ENCODE assay signal across 8 cellular contexts in the genomic region with DNA sequence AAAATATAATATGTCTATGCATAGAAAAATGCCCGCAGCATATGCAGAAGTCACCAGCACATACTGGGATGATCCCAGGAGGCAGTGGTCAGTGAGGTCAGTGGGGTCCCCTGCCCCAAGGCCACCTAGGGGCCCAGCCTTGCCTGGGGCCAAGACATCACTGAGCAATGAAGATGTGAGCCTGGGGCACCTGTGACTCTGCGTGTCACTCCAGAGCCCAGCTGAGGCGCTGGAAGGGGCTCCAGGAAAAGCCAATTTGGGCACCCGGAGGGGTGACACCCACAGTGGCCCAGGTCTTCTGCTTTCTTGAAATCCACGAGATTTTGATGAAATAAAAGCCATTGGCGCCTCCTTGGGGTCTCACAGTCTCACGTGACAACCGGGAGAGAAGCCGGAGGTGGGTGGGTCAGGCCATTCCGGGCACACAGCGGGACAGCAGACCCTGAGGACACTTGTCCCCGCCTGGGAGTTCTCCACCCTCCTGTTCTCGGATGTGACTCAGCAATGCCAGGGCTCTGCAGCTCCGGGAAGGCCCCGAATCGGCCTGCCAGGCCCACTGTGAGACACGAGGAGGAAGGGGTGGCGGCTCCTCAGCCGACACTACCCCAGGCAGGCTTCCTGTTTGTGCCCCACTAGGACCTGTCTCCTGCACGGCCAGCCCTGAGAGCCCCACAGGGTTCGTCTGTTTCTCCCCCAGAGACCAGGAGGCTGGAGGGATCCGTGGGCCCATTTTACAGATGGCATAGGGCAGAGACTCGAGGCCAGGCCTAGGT. TPM values are rescaled to one million over a fixed set of nuclear protein-coding genes. Genes with fewer than 3 reads are reported as not detected.
A peak's percentile ranks its signal among the peaks of the same experiment; 100 is the strongest.
DNase-seq lines count a peak whose midpoint lies in the region; ATAC-seq and TF ChIP-seq lines count a peak whose summit lies in the region.

No MANE protein-coding gene starts in this region.

- peak overlapping the region in 6 of 7 donors; percentile 6 to 72 (median 58) for H3K27ac Mint-ChIP-seq in CD4-positive, alpha-beta memory T cell
- H3K27ac Mint-ChIP-seq in activated B cell treated with CpG ODN at 0.5 μM for 24 hours, result peak overlapping the region; percentile 93
- no peak overlapping the region for H3K27ac Mint-ChIP-seq in endothelial cell (ENCODE audit: unreplicated experiment)

- CTCF ChIA-PET in CD4-positive, alpha-beta memory T cell (lab: Charles Lee; ENCODE audit: partially characterized antibody), result interaction anchor here (0.8 to 2.5 kb wide), 5 partner anchors 10 to 115 kb away, joined by 3 to 10 read pairs (median 5); no protein-coding TSS in a partner anchor
- CTCF ChIA-PET in activated B cell treated with CpG ODN at 0.5 μM for 24 hours (lab: Charles Lee), result interaction anchor here (0.7 to 3.2 kb wide), 19 partner anchors 11 to 208 kb away, joined by 3 to 42 read pairs (median 7); partner anchors contain the start of gene SLCO4A1

- H3K9me3 Mint-ChIP-seq in CD4-positive, alpha-beta memory T cell, result no peaks in the 10 kb centered on the region
- H3K9me3 Mint-ChIP-seq in activated B cell treated with CpG ODN at 0.5 μM for 24 hours (no peaks in the 10 kb centered on the region), endothelial cell (ENCODE audit: unreplicated experiment) (no peaks in the 10 kb centered on the region)

- H3K27ac ChIP-seq in CD4-positive, alpha-beta memory T cell (ENCODE audit: low read depth, low read length), result no peak overlapping the region

- H3K4me3 Mint-ChIP-seq in CD4-positive, alpha-beta memory T cell, result peak overlapping the region in 2 of 8 donors; percentile 26 to 39
- H3K4me3 Mint-ChIP-seq in activated B cell treated with CpG ODN at 0.5 μM for 24 hours (peak overlapping the region; percentile 73), endothelial cell (ENCODE audit: unreplicated experiment) (no peak overlapping the region)

- H3K36me3 Mint-ChIP-seq in CD4-positive, alpha-beta memory T cell, result no peaks in the 10 kb centered on the region
- H3K36me3 Mint-ChIP-seq in activated B cell treated with CpG ODN at 0.5 μM for 24 hours (ENCODE audit: low read depth) (no peaks in the 10 kb centered on the region), endothelial cell (ENCODE audit: low read depth, unreplicated experiment) (no peaks in the 10 kb centered on the region)

- peak in 3 of 5 donors; percentile 4 to 65 (median 24) for DNase-seq in CD4-positive, alpha-beta memory T cell
- DNase-seq in activated B cell treated with CpG ODN at 0.5 μM for 24 hours, result peak; percentile 54
- peak; percentile 34 to 49 for DNase-seq in erythroblast (lab: John Stamatoyannopoulos, UW)
- DNase-seq in stimulated activated CD4-positive, alpha-beta T cell treated with anti-CD3 and anti-CD28 coated beads, Interleukin-2, amount 100 ng/mL, for 4 hours (ENCODE audit: low read depth), result peak; percentile 49
- DNase-seq in kidney glomerular epithelial cell (lab: John Stamatoyannopoulos, UW), result no peak
- no peak for DNase-seq in endothelial cell (ENCODE audit: low spot score)

- no peak overlapping the region for H3K4me3 ChIP-seq in CD4-positive, alpha-beta memory T cell (ENCODE audit: low read length in 2 of 2)

- H3K27me3 Mint-ChIP-seq in CD4-positive, alpha-beta memory T cell, result no peaks in the 10 kb centered on the region
- no peaks in the 10 kb centered on the region for H3K27me3 Mint-ChIP-seq in activated B cell treated with CpG ODN at 0.5 μM for 24 hours
- H3K27me3 Mint-ChIP-seq in endothelial cell (ENCODE audit: unreplicated experiment), result peaks cover 6% of the 10 kb centered on the region

- intact Hi-C loops in CD4-positive, alpha-beta memory T cell (cut with micrococcal nuclease), result loop anchor here (2.0 kb wide), 1 partner anchor 317 kb away; no protein-coding TSS in a partner anchor
- intact Hi-C loops in activated B cell treated with CpG ODN at 0.5 μM for 24 hours (cut with micrococcal nuclease), result loop anchor here (1.0 to 2.0 kb wide), 8 partner anchors 10 to 316 kb away; partner anchors contain the start of genes ADRM1 and CABLES2

- ATAC-seq in HG03066 (IDR thresholded peaks at IDR 0.05; ENCODE audit: low read depth, unreplicated experiment) (peak; percentile 34), activated B cell treated with CpG ODN at 0.5 μM for 24 hours (ENCODE audit: low read depth) (peak; percentile 61), GM18520 (IDR thresholded peaks at IDR 0.05; ENCODE audit: unreplicated experiment) (no peak)

- peaks cover 30% of the 10 kb centered on the region for H3K4me1 ChIP-seq in CD4-positive, alpha-beta memory T cell (ENCODE audit: insufficient read depth, low read length)

- POLR2A ChIA-PET in CD4-positive, alpha-beta memory T cell (lab: Charles Lee; ENCODE audit: partially characterized antibody), result interaction anchor here (1.0 to 1.9 kb wide), 3 partner anchors 24 to 118 kb away, joined by 3 to 4 read pairs (median 4); no protein-coding TSS in a partner anchor
- POLR2A ChIA-PET in activated B cell treated with CpG ODN at 0.5 μM for 24 hours (lab: Charles Lee), result interaction anchor here (0.6 to 4.2 kb wide), 13 partner anchors 12 to 496 kb away, joined by 3 to 57 read pairs (median 9); partner anchors contain the start of genes LSM14B, MRGBP and SLCO4A1

- no peak for TF ChIP-seq POLR2A in erythroblast (IDR thresholded peaks at IDR 0.05; ENCODE audit: low read length)

- H3K4me1 Mint-ChIP-seq in CD4-positive, alpha-beta memory T cell, result peaks cover 3 to 32% (median 14%) of the 10 kb centered on the region in 4 donors
- H3K4me1 Mint-ChIP-seq in activated B cell treated with CpG ODN at 0.5 μM for 24 hours (peaks cover 53% of the 10 kb centered on the region), endothelial cell (ENCODE audit: unreplicated experiment) (no peaks in the 10 kb centered on the region)

- no peaks in the 10 kb centered on the region for H3K9me3 ChIP-seq in CD4-positive, alpha-beta memory T cell (ENCODE audit: control insufficient read depth in 1 of 2, low read length in 2 of 2)

- H3K36me3 ChIP-seq in CD4-positive, alpha-beta memory T cell (ENCODE audit: insufficient read depth, low read length), result no peaks in the 10 kb centered on the region

- TF ChIP-seq CTCF in activated B cell treated with CpG ODN at 0.5 μM for 24 hours (IDR thresholded peaks at IDR 0.05) (no peak), endothelial cell (IDR thresholded peaks at IDR 0.05; ENCODE audit: unreplicated experiment) (no peak)

- H3K27me3 ChIP-seq in CD4-positive, alpha-beta memory T cell (ENCODE audit: insufficient read depth, low read length), result no peaks in the 10 kb centered on the region

RNA-seq across cellular contexts. Expression of gene SLCO4A1, which starts 24.4 kb away (rescaled TPM):
- total RNA-seq in CD4-positive, alpha-beta memory T cell, result under 1 TPM; 0.97 to 0.99 TPM
- polyA plus RNA-seq in CD4-positive, alpha-beta memory T cell, result under 1 TPM in 1 of 2 donors, not detected in 1; 0.49 TPM
- total RNA-seq in activated B cell treated with CpG ODN at 0.5 μM for 24 hours, result 27.8 and 38.9 TPM in 2 replicates
- 1.4 TPM for total RNA-seq in endothelial cell (ENCODE audit: unreplicated experiment)

Comparison
In these comparisons a context has a peak if more than half of its experiments do, and no peak if none do; other contexts are left out.
1. DNase-seq: peak in CD4-positive, alpha-beta memory T cell (3 of 5), activated B cell treated with CpG ODN at 0.5 μM for 24 hours (single experiment), erythroblast (2 of 2) and stimulated activated CD4-positive, alpha-beta T cell treated with anti-CD3 and anti-CD28 coated beads, Interleukin-2, amount 100 ng/mL, for 4 hours (single experiment); none in kidney glomerular epithelial cell (single experiment) and endothelial cell (single experiment).
2. RNA of gene SLCO4A1, which starts 24.4 kb away (total RNA-seq): 27.8 to 38.9 TPM in activated B cell treated with CpG ODN at 0.5 μM for 24 hours; 1.4 TPM in endothelial cell (single experiment) and 0.97 to 0.99 TPM in CD4-positive, alpha-beta memory T cell; every median in the first group is over 10 times any median in the second.